ENCODE assay signal across 16 cellular contexts in the genomic region with DNA sequence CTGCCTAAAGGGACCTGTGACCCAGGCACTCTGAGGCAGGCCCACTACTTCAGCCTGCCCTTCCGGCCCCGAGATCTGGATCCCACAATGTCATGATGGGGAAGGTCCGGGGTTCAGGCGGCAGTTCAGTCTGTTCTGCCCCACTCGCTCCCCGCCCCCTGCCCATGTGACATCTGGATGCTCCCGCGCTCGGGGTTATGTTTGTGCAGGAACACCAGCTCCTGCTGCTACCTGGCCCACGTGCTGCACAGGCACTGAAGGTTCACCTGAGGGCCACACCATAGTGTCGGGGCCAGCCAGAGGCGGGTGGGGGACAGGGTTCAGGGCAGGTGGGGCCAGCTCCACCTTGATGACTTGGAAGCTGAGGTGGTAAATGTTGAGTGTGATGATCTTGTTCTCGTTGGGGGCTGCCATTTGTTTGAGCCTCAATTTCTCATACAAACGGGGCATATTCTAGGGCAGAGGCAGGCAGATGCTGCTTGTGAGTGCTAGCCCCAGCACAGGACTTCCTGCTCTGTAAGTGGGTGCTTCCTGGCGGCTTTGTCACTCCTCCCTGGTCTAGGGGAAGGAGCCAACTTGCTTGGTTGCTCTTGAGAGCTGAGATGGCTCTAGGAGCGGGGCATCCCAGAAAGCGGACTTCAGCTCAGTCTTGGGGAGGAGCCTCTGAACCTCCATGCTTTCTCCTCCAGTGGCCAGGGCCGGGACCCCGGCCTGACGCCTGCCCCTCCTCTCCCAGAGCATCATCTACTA. TPM values are rescaled to one million over a fixed set of nuclear protein-coding genes. Genes with fewer than 3 reads are reported as not detected.
DNase-seq lines count a peak whose midpoint lies in the region; ATAC-seq and TF ChIP-seq lines count a peak whose summit lies in the region.
"Had no signal": no experiment of that assay in that cellular context is flagged by ENCODE, and none has a peak within 500 bp of the region (broad histone marks: within the 10 kb centered on the region; RNA-seq: fewer than 3 reads in every experiment).

No MANE protein-coding gene starts in this region.

- peak overlapping the region; percentile 79 for H3K27ac Mint-ChIP-seq in activated naive CD4-positive, alpha-beta T cell treated with anti-CD3 and anti-CD28 coated beads, Interleukin-2, amount 10 ng/mL, durations not matched to agents 7 days and 5 days
- no peak overlapping the region for H3K27ac Mint-ChIP-seq in endothelial cell (ENCODE audit: unreplicated experiment)
- peak overlapping the region; percentile 24 for H3K27ac Mint-ChIP-seq in stimulated activated memory B cell treated with anti-CD40 and anti-IgM and Interleukin-4, amounts not matched to agents 10 μg/mL and 1 μg/mL and 100 μg/mL, for 72 hours

- CTCF ChIA-PET in activated naive CD4-positive, alpha-beta T cell treated with anti-CD3 and anti-CD28 coated beads, Interleukin-2, amount 10 ng/mL, durations not matched to agents 7 days and 5 days (lab: Charles Lee): interaction anchor here (0.8 kb wide), 1 partner anchor 136 kb away, joined by 4 read pairs; no protein-coding TSS in a partner anchor

- ATAC-seq in stimulated activated memory B cell treated with anti-CD40 and anti-IgM and Interleukin-4, amounts not matched to agents 10 μg/mL and 1 μg/mL and 100 μg/mL, for 72 hours: no peak
- ATAC-seq in GM19328 (IDR thresholded peaks at IDR 0.05; ENCODE audit: unreplicated experiment): no peak
- ATAC-seq: lower lobe of right lung had no signal

- TF ChIP-seq CTCF in VCaP (conservative IDR thresholded peaks at IDR 0.05): no peak
- no peak for TF ChIP-seq CTCF in endothelial cell (IDR thresholded peaks at IDR 0.05; ENCODE audit: unreplicated experiment)

- no peak overlapping the region for H3K4me3 Mint-ChIP-seq in activated naive CD4-positive, alpha-beta T cell treated with anti-CD3 and anti-CD28 coated beads, Interleukin-2, amount 10 ng/mL, durations not matched to agents 7 days and 5 days
- H3K4me3 Mint-ChIP-seq in endothelial cell (ENCODE audit: unreplicated experiment): peak overlapping the region; percentile 79
- no peak overlapping the region for H3K4me3 Mint-ChIP-seq in stimulated activated memory B cell treated with anti-CD40 and anti-IgM and Interleukin-4, amounts not matched to agents 10 μg/mL and 1 μg/mL and 100 μg/mL, for 72 hours

- peaks cover 34% of the 10 kb centered on the region for H3K4me1 Mint-ChIP-seq in activated naive CD4-positive, alpha-beta T cell treated with anti-CD3 and anti-CD28 coated beads, Interleukin-2, amount 10 ng/mL, durations not matched to agents 7 days and 5 days
- peaks cover 16% of the 10 kb centered on the region for H3K4me1 Mint-ChIP-seq in endothelial cell (ENCODE audit: unreplicated experiment)
- peaks cover 21% of the 10 kb centered on the region for H3K4me1 Mint-ChIP-seq in stimulated activated memory B cell treated with anti-CD40 and anti-IgM and Interleukin-4, amounts not matched to agents 10 μg/mL and 1 μg/mL and 100 μg/mL, for 72 hours

- no peaks in the 10 kb centered on the region for H3K27me3 Mint-ChIP-seq in activated naive CD4-positive, alpha-beta T cell treated with anti-CD3 and anti-CD28 coated beads, Interleukin-2, amount 10 ng/mL, durations not matched to agents 7 days and 5 days
- peaks cover 3% of the 10 kb centered on the region for H3K27me3 Mint-ChIP-seq in endothelial cell (ENCODE audit: unreplicated experiment)
- H3K27me3 Mint-ChIP-seq in stimulated activated memory B cell treated with anti-CD40 and anti-IgM and Interleukin-4, amounts not matched to agents 10 μg/mL and 1 μg/mL and 100 μg/mL, for 72 hours: no peaks in the 10 kb centered on the region

- peaks cover 28% of the 10 kb centered on the region for H3K36me3 Mint-ChIP-seq in activated naive CD4-positive, alpha-beta T cell treated with anti-CD3 and anti-CD28 coated beads, Interleukin-2, amount 10 ng/mL, durations not matched to agents 7 days and 5 days
- H3K36me3 Mint-ChIP-seq in endothelial cell (ENCODE audit: low read depth, unreplicated experiment): peaks cover 23% of the 10 kb centered on the region
- peaks cover 47% of the 10 kb centered on the region for H3K36me3 Mint-ChIP-seq in stimulated activated memory B cell treated with anti-CD40 and anti-IgM and Interleukin-4, amounts not matched to agents 10 μg/mL and 1 μg/mL and 100 μg/mL, for 72 hours

- H3K9me3 Mint-ChIP-seq in activated naive CD4-positive, alpha-beta T cell treated with anti-CD3 and anti-CD28 coated beads, Interleukin-2, amount 10 ng/mL, durations not matched to agents 7 days and 5 days: no peaks in the 10 kb centered on the region
- H3K9me3 Mint-ChIP-seq in endothelial cell (ENCODE audit: unreplicated experiment): no peaks in the 10 kb centered on the region
- H3K9me3 Mint-ChIP-seq in stimulated activated memory B cell treated with anti-CD40 and anti-IgM and Interleukin-4, amounts not matched to agents 10 μg/mL and 1 μg/mL and 100 μg/mL, for 72 hours: no peaks in the 10 kb centered on the region

- DNase-seq in activated naive CD4-positive, alpha-beta T cell treated with anti-CD3 and anti-CD28 coated beads, Interleukin-2, amount 10 ng/mL, durations not matched to agents 7 days and 5 days: peak; percentile 48
- DNase-seq in activated naive CD4-positive, alpha-beta T cell treated with anti-CD3 and anti-CD28 coated beads, Interleukin-2, amount 50 U/mL, for 16 hours: no peak
- DNase-seq in endothelial cell (ENCODE audit: low spot score) (no peak), hippocampal formation (lab: John Stamatoyannopoulos, UW) (no peak)
- no peak for DNase-seq in stimulated activated CD4-positive, alpha-beta T cell treated with anti-CD3 and anti-CD28 coated beads, Interleukin-4, amount 100 ng/mL, for 24 hours
- DNase-seq: activated CD8-positive, alpha-beta memory T cell treated with anti-CD3 and anti-CD28 coated beads for 24 hours; activated effector memory CD4-positive, alpha-beta T cell treated with Interleukin-2 at 50 U/mL for 16 hours; lower lobe of right lung; NCI-H2029 treated with DMSO at 0.1 percent for 48 hours; NCI-H446 treated with DMSO at 0.1 percent for 48 hours; Peyer's patch had no signal

- H3K27ac ChIP-seq in VCaP: peak overlapping the region; percentile 1; the same call in 1 of the 2 replicates
- H3K27ac ChIP-seq: lower lobe of right lung, Peyer's patch had no signal

RNA-seq across cellular contexts. Expression of gene SIPA1, which starts 4.3 kb away (rescaled TPM):
- total RNA-seq in endothelial cell (ENCODE audit: unreplicated experiment): 267 TPM

RNA-seq across cellular contexts. Expression of gene PCNX3, which starts 18.0 kb away (rescaled TPM):
- total RNA-seq in endothelial cell (ENCODE audit: unreplicated experiment): 76.1 TPM

RNA-seq across cellular contexts. Expression of gene MAP3K11, which starts 19.5 kb away (rescaled TPM):
- 238 TPM for total RNA-seq in endothelial cell (ENCODE audit: unreplicated experiment)

RNA-seq across cellular contexts. Expression of gene RELA, which starts 29.2 kb away (rescaled TPM):
- total RNA-seq in endothelial cell (ENCODE audit: unreplicated experiment): 62.6 TPM

RNA-seq across cellular contexts. Expression of gene KCNK7, which starts 38.0 kb away (rescaled TPM):
- 2.0 TPM for total RNA-seq in endothelial cell (ENCODE audit: unreplicated experiment)
- total RNA-seq: Daoy, osteoblast had no signal
